13 cellular contexts compared by ENCODE assay signal in the genomic region with DNA sequence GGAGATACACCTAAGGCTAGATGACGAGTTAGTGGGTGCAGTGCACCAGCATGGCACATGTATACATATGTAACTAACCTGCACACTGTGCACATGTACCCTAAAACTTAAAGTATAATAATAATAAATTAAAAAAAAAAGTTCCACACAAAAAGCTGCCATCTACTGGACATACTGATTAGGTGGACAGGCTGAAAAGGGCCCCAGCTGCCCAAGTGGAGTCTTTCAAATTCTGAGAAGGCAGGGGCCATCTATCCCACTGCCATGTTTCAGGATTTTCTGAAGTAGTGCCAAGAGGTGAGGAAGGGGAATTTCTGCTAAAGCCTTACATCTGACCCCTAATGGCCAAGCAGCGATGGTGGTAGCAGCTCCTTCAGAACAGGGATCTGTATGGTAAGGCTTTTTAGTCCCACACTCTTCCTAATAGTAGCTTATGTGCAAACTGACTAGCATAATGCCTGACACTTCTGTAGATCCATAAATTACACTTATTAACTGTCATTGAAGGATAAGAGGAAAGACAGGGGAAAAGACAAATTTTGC. TPM values are rescaled to one million over a fixed set of nuclear protein-coding genes. Genes with fewer than 3 reads are reported as not detected.
DNase-seq lines count a peak whose midpoint lies in the region; ATAC-seq and TF ChIP-seq lines count a peak whose summit lies in the region.
"Had no signal": no experiment of that assay in that cellular context is flagged by ENCODE, and none has a peak within 500 bp of the region (broad histone marks: within the 10 kb centered on the region; RNA-seq: fewer than 3 reads in every experiment).

No MANE protein-coding gene starts in this region.

- H3K9me2 ChIP-seq in GM23248 (ENCODE audit: insufficient read depth), result no peaks in the 10 kb centered on the region

- H2AFZ ChIP-seq in GM23248 (no peak overlapping the region), fibroblast of lung (ENCODE audit: low read length) (no peak overlapping the region)

- TF ChIP-seq CTCF in fibroblast of lung (conservative IDR thresholded peaks at IDR 0.05 in 1 of 2, IDR thresholded peaks at IDR 0.05 in 1 of 2; ENCODE audit: low read depth in 1 of 2, low read length in 2 of 2) (peak; percentile 28 to 51), sigmoid colon (IDR thresholded peaks at IDR 0.05) (no peak)

- TF ChIP-seq POLR2A in sigmoid colon (IDR thresholded peaks at IDR 0.05), result no peak

- H3K36me3 ChIP-seq in GM23248 (ENCODE audit: low read depth) (peaks cover 84% of the 10 kb centered on the region), fibroblast of lung (ENCODE audit: control insufficient read depth, insufficient read depth, low read length) (peaks cover 15% of the 10 kb centered on the region), sigmoid colon (peaks cover 0 to 10% (median 0%) of the 10 kb centered on the region in 4 donors)

- H4K20me1 ChIP-seq in GM23248 (ENCODE audit: insufficient read depth) (peaks cover 43% of the 10 kb centered on the region), fibroblast of lung (ENCODE audit: control insufficient read depth, extremely low read depth, insufficient read depth, low read length) (peaks cover 7% of the 10 kb centered on the region)

- H3K27me3 ChIP-seq in GM23248 (replicated peaks; ENCODE audit: insufficient read depth), result no peaks in the 10 kb centered on the region
- H3K27me3 ChIP-seq in fibroblast of lung (ENCODE audit: control insufficient read depth, insufficient read depth, low read length), result no peaks in the 10 kb centered on the region
- H3K27me3 ChIP-seq in sigmoid colon, result no peaks in the 10 kb centered on the region

- intact Hi-C loops in sigmoid colon (cut with DNase I), result no loop called here

- peak overlapping the region; percentile 63; the same call in 1 of the 2 replicates for H3K9ac ChIP-seq in GM23248
- no peak overlapping the region for H3K9ac ChIP-seq in fibroblast of lung (ENCODE audit: insufficient read depth, low read length)
- H3K9ac ChIP-seq: KMS-11 had no signal

- in situ Hi-C loops in GM23248 (cut with MboI), result no loop called here

- peaks cover 100% of the 10 kb centered on the region for H3K79me2 ChIP-seq in GM23248 (ENCODE audit: insufficient read depth)
- peaks cover 94% of the 10 kb centered on the region for H3K79me2 ChIP-seq in fibroblast of lung (ENCODE audit: control insufficient read depth, insufficient read depth, low read length)

- 47 to 58% methylated on average over 1 to 2 of the region's 2 CpGs for WGBS in GM23248 (ENCODE audit: low coverage in 1 of 2, low lambda C conversion rate in 2 of 2, missing lambda C conversion rate in 2 of 2), 2 experiments
- 71 to 89% methylated on average over 1 of the region's 2 CpGs for WGBS in sigmoid colon, 2 donors

- H3F3A ChIP-seq in GM23248 (ENCODE audit: insufficient read depth), result peaks cover 95% of the 10 kb centered on the region

- ATAC-seq in SK-N-SH treated with all-trans-retinoic acid at 6 μM for 48 hours (peak; percentile 15), HG03571 (IDR thresholded peaks at IDR 0.05; ENCODE audit: unreplicated experiment) (no peak), GM19035 (IDR thresholded peaks at IDR 0.05; ENCODE audit: unreplicated experiment) (no peak)

- H3K4me3 ChIP-seq in GM23248 (no peak overlapping the region), fibroblast of lung (replicated peaks in 1 of 4; ENCODE audit: control extremely low read depth in 1 of 4, insufficient read depth in 1 of 4, low read depth in 3 of 4, low read length in 4 of 4) (no peak overlapping the region), sigmoid colon (no peak overlapping the region)

- H3K27ac ChIP-seq in GM23248 (peak overlapping the region; percentile 84), fibroblast of lung (ENCODE audit: insufficient read depth, low read length) (no peak overlapping the region), sigmoid colon (peak overlapping the region; percentile 20 to 98 (median 62))
- H3K27ac ChIP-seq: KMS-11 had no signal

- H3K4me2 ChIP-seq in GM23248 (ENCODE audit: unreplicated experiment), result peak overlapping the region; percentile 99
- no peak overlapping the region for H3K4me2 ChIP-seq in fibroblast of lung (ENCODE audit: extremely low read depth, insufficient read depth, low read length)
- H3K4me2 ChIP-seq: KMS-11 had no signal

- TF ChIP-seq EP300 in sigmoid colon (IDR thresholded peaks at IDR 0.05), result no peak

- H3K4me1 ChIP-seq in GM23248 (ENCODE audit: insufficient read depth) (peaks cover 92% of the 10 kb centered on the region), fibroblast of lung (ENCODE audit: control insufficient read depth, extremely low read depth, insufficient read depth, low read length) (peaks cover 30% of the 10 kb centered on the region), sigmoid colon (peaks cover 0 to 99% (median 95%) of the 10 kb centered on the region in 4 donors)

- H3K9me3 ChIP-seq in GM23248 (ENCODE audit: low read depth), result no peaks in the 10 kb centered on the region
- no peaks in the 10 kb centered on the region for H3K9me3 ChIP-seq in fibroblast of lung (ENCODE audit: control insufficient read depth, insufficient read depth, low read depth, low read length)
- H3K9me3 ChIP-seq in sigmoid colon, result no peaks in the 10 kb centered on the region

- DNase-seq in GM23248, result peak; percentile 57
- DNase-seq in fibroblast of lung (ENCODE audit: low read depth in 2 of 2), result no peak
- DNase-seq in sigmoid colon, result no peak
- DNase-seq in AML-193 (lab: John Stamatoyannopoulos, UW), result no peak
- no peak for DNase-seq in GOT3 (lab: John Stamatoyannopoulos, UW)
- DNase-seq: activated naive CD8-positive, alpha-beta T cell treated with anti-CD3 and anti-CD28 coated beads, Interleukin-2, amount 10 ng/mL, durations not matched to agents 7 days and 5 days; hypothalamus; NCI-H2029; substantia nigra had no signal

TF ChIP-seq in SK-N-SH treated with all-trans-retinoic acid at 6 μM for 48 hours, 23 proteins besides CTCF, POLR2A, EP300 and RAD21:
- TF ChIP-seq ZNF565 (CRISPR knock-in tag; conservative IDR thresholded peaks at IDR 0.05; ENCODE audit: low read depth) (no peak), ZFP3 (CRISPR knock-in tag; IDR thresholded peaks at IDR 0.05) (peak; percentile 75; the same call in 1 of the 2 replicates)

RNA-seq across cellular contexts. Expression of gene FSTL1, which starts 7.7 kb away (rescaled TPM):
- 4,171 and 4,244 TPM in 2 replicates for total RNA-seq in GM23248 (2014; rRNA removed; shearing (Covaris generic))
- polyA plus RNA-seq in GM23248 (2016; fragmentation: Nextera tagmentation; extraction: Ambion mirVana) (1,910 and 1,919 TPM in 2 replicates), fibroblast of lung (583 and 1,500 TPM in 2 replicates), sigmoid colon (10 to 100 TPM in 2 of 3 donors, 1 to 10 TPM in 1; 8.1 to 56.2 (median 24.6) TPM)
- total RNA-seq in fibroblast of lung (279 and 309 TPM in 2 replicates), sigmoid colon (100 to 1,000 TPM; 266 to 653 (median 320) TPM)
- 501 and 1,132 TPM in 2 replicates for polyA plus RNA-seq in fibroblast of lung (2012)
- 681 and 1,171 TPM in 2 replicates for polyA minus RNA-seq in fibroblast of lung (ENCODE audit: low replicate concordance)

Comparison
In these comparisons a context has a peak if more than half of its experiments do, and no peak if none do; other contexts are left out.
1. CTCF ChIP-seq: peak in fibroblast of lung (2 of 2); none in sigmoid colon (0 of 4).